In the genomic region with DNA sequence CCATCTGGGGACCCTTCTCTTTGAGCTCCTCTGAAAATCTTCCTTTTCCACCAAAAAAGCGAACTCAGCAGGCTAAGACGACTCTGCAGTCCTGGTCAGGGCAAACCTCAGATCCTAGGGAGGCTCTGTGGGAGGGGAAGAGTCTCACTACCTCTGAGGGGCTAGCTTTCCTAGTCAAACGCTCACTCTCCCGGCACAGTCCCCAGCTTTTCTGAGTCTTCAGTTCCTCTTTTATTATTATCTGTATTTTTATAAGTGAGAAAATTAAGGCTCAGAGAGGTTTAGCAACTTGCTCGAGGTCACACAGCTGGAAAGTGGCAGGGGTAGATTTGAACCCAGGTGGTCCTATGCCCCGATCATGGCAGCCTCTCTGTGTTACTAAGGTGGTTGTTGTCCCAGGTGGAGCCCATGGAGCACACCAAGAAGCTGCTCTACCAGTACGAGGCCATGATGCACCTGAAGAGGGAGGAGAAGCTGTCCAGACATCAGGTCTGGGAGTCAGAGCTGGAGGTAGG, we compare ENCODE assay signal across 18 cellular contexts. TPM values are rescaled to one million over a fixed set of nuclear protein-coding genes. Genes with fewer than 3 reads are reported as not detected.
DNase-seq lines count a peak whose midpoint lies in the region; ATAC-seq, FAIRE-seq and TF ChIP-seq lines count a peak whose summit lies in the region.
"Had no signal": no experiment of that assay in that cellular context is flagged by ENCODE, and none has a peak within 500 bp of the region (broad histone marks: within the 10 kb centered on the region; RNA-seq: fewer than 3 reads in every experiment).

No MANE protein-coding gene starts in this region.

- H3K4me3 ChIP-seq in HEK293 (ENCODE audit: low read depth, low read length) = no peak overlapping the region
- H3K4me3 ChIP-seq in spleen = no peak overlapping the region
- no peak overlapping the region for H3K4me3 ChIP-seq in naive thymus-derived CD4-positive, alpha-beta T cell (ENCODE audit: low read length)

- H3K36me3 ChIP-seq in HEK293 (ENCODE audit: control insufficient read depth in 2 of 2, insufficient read depth in 1 of 2, low read length in 2 of 2) = no peaks in the 10 kb centered on the region
- H3K36me3 ChIP-seq in spleen = no peaks in the 10 kb centered on the region
- no peaks in the 10 kb centered on the region for H3K36me3 ChIP-seq in naive thymus-derived CD4-positive, alpha-beta T cell (ENCODE audit: control insufficient read depth in 2 of 3, insufficient read depth in 3 of 3, low read length in 3 of 3)

- H3K27ac ChIP-seq in HEK293 (ENCODE audit: extremely low read depth, low read depth, low read length) (no peak overlapping the region), spleen (no peak overlapping the region)
- H3K27ac ChIP-seq in naive thymus-derived CD4-positive, alpha-beta T cell (ENCODE audit: low read depth, low read length) = no peak overlapping the region
- H3K27ac ChIP-seq: C4-2B had no signal

- no peaks in the 10 kb centered on the region for H3K9me3 Mint-ChIP-seq in chondrocyte (ENCODE audit: low read depth)
- no peaks in the 10 kb centered on the region for H3K9me3 Mint-ChIP-seq in activated CD8-positive, alpha-beta T cell treated with anti-CD3 and anti-CD28 coated beads, Interleukin-2, amount 10 ng/mL, durations not matched to agents 7 days and 5 days (ENCODE audit: insufficient read depth)
- peaks cover 0 to 14% (median 0%) of the 10 kb centered on the region in 11 donors for H3K9me3 Mint-ChIP-seq in naive thymus-derived CD4-positive, alpha-beta T cell
- H3K9me3 Mint-ChIP-seq: CD4-positive, alpha-beta T cell had no signal

- DNase-seq in GM12891 (ENCODE audit: insufficient read length, low spot score) (no peak), chondrocyte (ENCODE audit: low spot score) (peak; percentile 28), spleen (peak; percentile 16), NCI-H69 (lab: John Stamatoyannopoulos, UW) (no peak)
- DNase-seq in activated CD8-positive, alpha-beta T cell treated with anti-CD3 and anti-CD28 coated beads, Interleukin-2, amount 10 ng/mL, durations not matched to agents 7 days and 5 days = no peak
- no peak for DNase-seq in naive thymus-derived CD4-positive, alpha-beta T cell
- DNase-seq: AML-193; CD4-positive, alpha-beta T cell; GOT3 had no signal

- H3K27ac Mint-ChIP-seq in chondrocyte (ENCODE audit: unreplicated experiment) = no peak overlapping the region
- no peak overlapping the region for H3K27ac Mint-ChIP-seq in activated CD8-positive, alpha-beta T cell treated with anti-CD3 and anti-CD28 coated beads, Interleukin-2, amount 10 ng/mL, durations not matched to agents 7 days and 5 days
- no peak overlapping the region for H3K27ac Mint-ChIP-seq in naive thymus-derived CD4-positive, alpha-beta T cell
- H3K27ac Mint-ChIP-seq: CD4-positive, alpha-beta T cell had no signal

- ATAC-seq in activated CD8-positive, alpha-beta T cell treated with anti-CD3 and anti-CD28 coated beads, Interleukin-2, amount 10 ng/mL, durations not matched to agents 7 days and 5 days = no peak
- no peak for ATAC-seq in naive thymus-derived CD4-positive, alpha-beta T cell
- ATAC-seq: HCT116 had no signal

- no peaks in the 10 kb centered on the region for H3K36me3 Mint-ChIP-seq in chondrocyte (ENCODE audit: low read depth)
- H3K36me3 Mint-ChIP-seq in activated CD8-positive, alpha-beta T cell treated with anti-CD3 and anti-CD28 coated beads, Interleukin-2, amount 10 ng/mL, durations not matched to agents 7 days and 5 days (ENCODE audit: low read depth) = no peaks in the 10 kb centered on the region
- no peaks in the 10 kb centered on the region for H3K36me3 Mint-ChIP-seq in naive thymus-derived CD4-positive, alpha-beta T cell

- no peak for FAIRE-seq in GM12891 (lab: Jason Lieb, UNC)
- FAIRE-seq: A204.1, D721Med, G401.6 had no signal

- POLR2A ChIA-PET in HEK293 (lab: Yijun Ruan, JAX) = no interaction called here
- POLR2A ChIA-PET in activated CD8-positive, alpha-beta T cell treated with anti-CD3 and anti-CD28 coated beads, Interleukin-2, amount 10 ng/mL, durations not matched to agents 7 days and 5 days (lab: Charles Lee) = interaction anchor here (0.6 to 0.8 kb wide), 3 partner anchors 9 to 421 kb away, joined by 3 to 4 read pairs (median 3); partner anchors contain the start of gene KATNB1
- POLR2A ChIA-PET in naive thymus-derived CD4-positive, alpha-beta T cell (lab: Charles Lee) = no interaction called here

- no peaks in the 10 kb centered on the region for H3K4me1 Mint-ChIP-seq in chondrocyte (ENCODE audit: low read depth)
- no peaks in the 10 kb centered on the region for H3K4me1 Mint-ChIP-seq in activated CD8-positive, alpha-beta T cell treated with anti-CD3 and anti-CD28 coated beads, Interleukin-2, amount 10 ng/mL, durations not matched to agents 7 days and 5 days (ENCODE audit: low read depth)
- H3K4me1 Mint-ChIP-seq in naive thymus-derived CD4-positive, alpha-beta T cell = no peaks in the 10 kb centered on the region

- CTCF ChIA-PET in HEK293 (lab: Yijun Ruan, JAX) = interaction anchor here (0.6 to 1.5 kb wide), 2 partner anchors 122 to 141 kb away, joined by 3 to 4 read pairs; no protein-coding TSS in a partner anchor
- CTCF ChIA-PET in activated CD8-positive, alpha-beta T cell treated with anti-CD3 and anti-CD28 coated beads, Interleukin-2, amount 10 ng/mL, durations not matched to agents 7 days and 5 days (lab: Charles Lee) = interaction anchor here (1.1 to 1.9 kb wide), 3 partner anchors 46 to 150 kb away, joined by 4 to 5 read pairs (median 4); no protein-coding TSS in a partner anchor
- CTCF ChIA-PET in naive thymus-derived CD4-positive, alpha-beta T cell (lab: Charles Lee) = interaction anchor here (0.6 kb wide), 1 partner anchor 8 kb away, joined by 3 read pairs; no protein-coding TSS in a partner anchor

- intact Hi-C loops in spleen (cut with DNase I; ENCODE audit: low total_unique reads) = no loop called here
- intact Hi-C loops in naive thymus-derived CD4-positive, alpha-beta T cell (cut with micrococcal nuclease) = no loop called here

- TF ChIP-seq POLR2A in GM12891 (IDR thresholded peaks at IDR 0.05; ENCODE audit: low read depth, low read length) (no peak), spleen (IDR thresholded peaks at IDR 0.05) (no peak)

- H3K4me1 ChIP-seq in HEK293 (ENCODE audit: control insufficient read depth, insufficient read depth, low read length) (no peaks in the 10 kb centered on the region), spleen (peaks cover 0 to 6% (median 0%) of the 10 kb centered on the region in 6 donors)
- H3K4me1 ChIP-seq in naive thymus-derived CD4-positive, alpha-beta T cell (ENCODE audit: control insufficient read depth in 2 of 2, insufficient read depth in 2 of 2, low read length in 2 of 2) = no peaks in the 10 kb centered on the region
- H3K4me1 ChIP-seq: Caco-2 had no signal

- H3K27me3 ChIP-seq in spleen (replicated peaks in 1 of 7) = no peaks in the 10 kb centered on the region
- no peaks in the 10 kb centered on the region for H3K27me3 ChIP-seq in naive thymus-derived CD4-positive, alpha-beta T cell (ENCODE audit: control insufficient read depth in 2 of 2, insufficient read depth in 2 of 2, low read length in 2 of 2)

- H3K9me3 ChIP-seq in HEK293 (ENCODE audit: control insufficient read depth, insufficient read depth, low read depth, low read length) (no peaks in the 10 kb centered on the region), spleen (no peaks in the 10 kb centered on the region)
- H3K9me3 ChIP-seq in naive thymus-derived CD4-positive, alpha-beta T cell (ENCODE audit: control insufficient read depth in 2 of 3, low read length in 3 of 3) = no peaks in the 10 kb centered on the region
- H3K9me3 ChIP-seq: Caco-2 had no signal

- H3K4me3 Mint-ChIP-seq in chondrocyte (ENCODE audit: unreplicated experiment) = no peak overlapping the region
- H3K4me3 Mint-ChIP-seq in activated CD8-positive, alpha-beta T cell treated with anti-CD3 and anti-CD28 coated beads, Interleukin-2, amount 10 ng/mL, durations not matched to agents 7 days and 5 days = no peak overlapping the region
- H3K4me3 Mint-ChIP-seq in naive thymus-derived CD4-positive, alpha-beta T cell = no peak overlapping the region
- H3K4me3 Mint-ChIP-seq: CD4-positive, alpha-beta T cell had no signal

- WGBS in spleen, 5 donors = 62 to 90% (median 80%) methylated on average over 7 of the region's 7 CpGs

- TF ChIP-seq CTCF in HEK293 (tag by site-specific recombination; IDR thresholded peaks at IDR 0.05) = no peak
- no peak for TF ChIP-seq CTCF in chondrocyte (IDR thresholded peaks at IDR 0.05)
- TF ChIP-seq CTCF in spleen (IDR thresholded peaks at IDR 0.05 in 8 of 11, conservative IDR thresholded peaks at IDR 0.05 in 3 of 11) = no peak

- no peaks in the 10 kb centered on the region for H3K27me3 Mint-ChIP-seq in chondrocyte (ENCODE audit: low read depth)
- no peaks in the 10 kb centered on the region for H3K27me3 Mint-ChIP-seq in activated CD8-positive, alpha-beta T cell treated with anti-CD3 and anti-CD28 coated beads, Interleukin-2, amount 10 ng/mL, durations not matched to agents 7 days and 5 days (ENCODE audit: low read depth)
- no peaks in the 10 kb centered on the region for H3K27me3 Mint-ChIP-seq in naive thymus-derived CD4-positive, alpha-beta T cell
- H3K27me3 Mint-ChIP-seq: CD4-positive, alpha-beta T cell had no signal

RNA-seq across cellular contexts. Expression of gene KATNB1, which starts 9.1 kb away (rescaled TPM):
- 17.3 TPM for polyA plus RNA-seq in GM12891 (2012; ENCODE audit: low read depth, missing spikeins)
- total RNA-seq in chondrocyte = 14.0 to 20.6 TPM (median 14.7 TPM) in 3 replicates
- total RNA-seq in spleen = 10 to 100 TPM; 15.7 to 23.1 (median 18.2) TPM
- polyA plus RNA-seq in spleen = 10 to 100 TPM; 10.6 to 14.5 (median 11.2) TPM
- 10 to 100 TPM; 36.3 to 36.7 TPM for total RNA-seq in activated CD8-positive, alpha-beta T cell treated with anti-CD3 and anti-CD28 coated beads, Interleukin-2, amount 10 ng/mL, durations not matched to agents 7 days and 5 days
- 10 to 100 TPM; 20.4 to 30.4 (median 26.0) TPM for total RNA-seq in naive thymus-derived CD4-positive, alpha-beta T cell
- 10 to 100 TPM; 25.2 to 32.9 TPM for polyA plus RNA-seq in naive thymus-derived CD4-positive, alpha-beta T cell

RNA-seq across cellular contexts. Expression of gene DRC7, which starts 31.9 kb away (rescaled TPM):
- polyA plus RNA-seq in GM12891 (2012; ENCODE audit: low read depth, missing spikeins) = 0.55 TPM
- not detected in 3 replicates for total RNA-seq in chondrocyte
- total RNA-seq in spleen = 1 to 10 TPM in 1 of 7 donors, under 1 TPM in 2, not detected in 4; 0.20 to 2.1 (median 0.60) TPM
- polyA plus RNA-seq in spleen = under 1 TPM; 0.03 to 0.11 (median 0.06) TPM
- under 1 TPM; 0.55 to 0.66 TPM for total RNA-seq in activated CD8-positive, alpha-beta T cell treated with anti-CD3 and anti-CD28 coated beads, Interleukin-2, amount 10 ng/mL, durations not matched to agents 7 days and 5 days
- not detected for total RNA-seq in naive thymus-derived CD4-positive, alpha-beta T cell
- not detected for polyA plus RNA-seq in naive thymus-derived CD4-positive, alpha-beta T cell
- total RNA-seq: CD4-positive, alpha-beta T cell; HT-29 had no signal
- polyA plus RNA-seq: BJ had no signal

RNA-seq across cellular contexts. Expression of gene ADGRG3, which starts 58.4 kb away (rescaled TPM):
- not detected for polyA plus RNA-seq in GM12891 (2012; ENCODE audit: low read depth, missing spikeins)
- total RNA-seq in chondrocyte = not detected in 3 replicates
- 100 to 1,000 TPM in 2 of 7 donors, 10 to 100 TPM in 5; 16.6 to 116 (median 34.2) TPM for total RNA-seq in spleen
- polyA plus RNA-seq in spleen = 10 to 100 TPM in 1 of 3 donors, 1 to 10 TPM in 2; 2.5 to 15.3 (median 8.5) TPM
- under 1 TPM in 1 of 2 experiments, not detected in 1; 0.13 TPM for total RNA-seq in activated CD8-positive, alpha-beta T cell treated with anti-CD3 and anti-CD28 coated beads, Interleukin-2, amount 10 ng/mL, durations not matched to agents 7 days and 5 days
- total RNA-seq in naive thymus-derived CD4-positive, alpha-beta T cell = 10 to 100 TPM in 1 of 5 experiments, 1 to 10 TPM in 1, not detected in 3; 4.9 to 14.1 TPM
- not detected for polyA plus RNA-seq in naive thymus-derived CD4-positive, alpha-beta T cell
- total RNA-seq: HT-29 had no signal
- polyA plus RNA-seq: BJ had no signal

Comparison
In these comparisons a context has a peak if more than half of its experiments do, and no peak if none do; other contexts are left out.
1. DNase-seq: peak in chondrocyte (single experiment) and spleen (single experiment); none in GM12891 (single experiment), NCI-H69 (single experiment), activated CD8-positive, alpha-beta T cell treated with anti-CD3 and anti-CD28 coated beads, Interleukin-2, amount 10 ng/mL, durations not matched to agents 7 days and 5 days (single experiment) and naive thymus-derived CD4-positive, alpha-beta T cell (0 of 9).